Comparison of ENCODE assay signal across 8 cellular contexts in genomic region chr10:16545126-16545736, GRCh38. TPM values are rescaled to one million over a fixed set of nuclear protein-coding genes. Genes with fewer than 3 reads are reported as not detected.
DNase-seq lines count a peak whose midpoint lies in the region; ATAC-seq and TF ChIP-seq lines count a peak whose summit lies in the region.

No MANE protein-coding gene starts in this region.

- no peaks in the 10 kb centered on the region for H3K9me3 Mint-ChIP-seq in T-helper 2 cell treated with Interferon-gamma antibody and Interleukin-4, amounts not matched to agents 5 μg/mL and 100 μg/mL, for 36 hours

- DNase-seq in AG09319 (ENCODE audit: extremely low read depth, low read depth) (peak; percentile 5), SHP77 (lab: John Stamatoyannopoulos, UW) (peak; percentile 18 to 43), fibroblast of peridontal ligament (ENCODE audit: extremely low read depth) (peak; percentile 49), retina (peak; percentile 56), MG63 (no peak)
- DNase-seq in T-helper 2 cell treated with Interferon-gamma antibody and Interleukin-4, amounts not matched to agents 5 μg/mL and 100 μg/mL, for 36 hours (ENCODE audit: low spot score) = no peak

- H3K4me3 ChIP-seq in MG63 = no peak overlapping the region

- H3K4me3 Mint-ChIP-seq in T-helper 2 cell treated with Interferon-gamma antibody and Interleukin-4, amounts not matched to agents 5 μg/mL and 100 μg/mL, for 36 hours = no peak overlapping the region

- H3K36me3 Mint-ChIP-seq in T-helper 2 cell treated with Interferon-gamma antibody and Interleukin-4, amounts not matched to agents 5 μg/mL and 100 μg/mL, for 36 hours (ENCODE audit: low read depth) = no peaks in the 10 kb centered on the region

- peaks cover 6% of the 10 kb centered on the region for H3K27me3 ChIP-seq in MG63

- no peak overlapping the region for H3K27ac Mint-ChIP-seq in T-helper 2 cell treated with Interferon-gamma antibody and Interleukin-4, amounts not matched to agents 5 μg/mL and 100 μg/mL, for 36 hours

- peak; percentile 71 for TF ChIP-seq CTCF in AG09319 (IDR thresholded peaks at IDR 0.05; ENCODE audit: low read depth, low read length)
- TF ChIP-seq CTCF in GM12874 (IDR thresholded peaks at IDR 0.05; ENCODE audit: insufficient read depth, low read depth, low read length) = peak; percentile 67

- peaks cover 1% of the 10 kb centered on the region for H3K4me1 Mint-ChIP-seq in T-helper 2 cell treated with Interferon-gamma antibody and Interleukin-4, amounts not matched to agents 5 μg/mL and 100 μg/mL, for 36 hours (ENCODE audit: low read depth)

- peak; percentile 83 for ATAC-seq in HG03432 (IDR thresholded peaks at IDR 0.05; ENCODE audit: unreplicated experiment)

- H3K9me3 ChIP-seq in MG63 = no peaks in the 10 kb centered on the region

- peaks cover 4% of the 10 kb centered on the region for H3K27me3 Mint-ChIP-seq in T-helper 2 cell treated with Interferon-gamma antibody and Interleukin-4, amounts not matched to agents 5 μg/mL and 100 μg/mL, for 36 hours (ENCODE audit: low read depth)

- H3K36me3 ChIP-seq in MG63 = no peaks in the 10 kb centered on the region

RNA-seq across cellular contexts. Expression of gene C1QL3, which starts 23.6 kb away (rescaled TPM):
- total RNA-seq in MG63 (2014; rRNA removed; shearing (Covaris generic); ENCODE audit: low replicate concordance) = not detected in 2 replicates

Comparison
In these comparisons a context has a peak if more than half of its experiments do, and no peak if none do; other contexts are left out.
1. DNase-seq: peak in AG09319 (single experiment), SHP77 (2 of 2), fibroblast of peridontal ligament (single experiment) and retina (single experiment); none in MG63 (single experiment) and T-helper 2 cell treated with Interferon-gamma antibody and Interleukin-4, amounts not matched to agents 5 μg/mL and 100 μg/mL, for 36 hours (single experiment).